Comparison of ENCODE assay signal across 37 cellular contexts in genomic region chr11:56849250-56849649, GRCh38.
"Had no signal": no experiment of that assay in that cellular context is flagged by ENCODE, and none has a peak within 500 bp of the region (broad histone marks: within the 10 kb centered on the region; RNA-seq: fewer than 3 reads in every experiment).

No MANE protein-coding gene starts in this region.

- DNase-seq: activated CD4-positive, alpha-beta T cell treated with anti-CD3 and anti-CD28 coated beads for 36 hours; activated CD4-positive, alpha-beta T cell treated with anti-CD3 and anti-CD28 coated beads, Interleukin-2, amount 10 ng/mL, durations not matched to agents 7 days and 5 days; activated CD4-positive, alpha-beta T cell treated with anti-CD3 and anti-CD28 coated beads, Interleukin-2, amount 50 U/mL, for 48 hours; activated CD8-positive, alpha-beta memory T cell treated with anti-CD3 and anti-CD28 coated beads for 24 hours; activated CD8-positive, alpha-beta memory T cell treated with anti-CD3 and anti-CD28 coated beads, Interleukin-2, amount 10 ng/mL, durations not matched to agents 7 days and 5 days; activated gamma-delta T cell treated with Interleukin-2 at 50 U/mL for 16 hours; activated naive CD4-positive, alpha-beta T cell treated with anti-CD3 and anti-CD28 coated beads for 36 hours; activated T-cell treated with anti-CD3 and anti-CD28 coated beads, Interleukin-2, amount 50 U/mL, for 1 hour; adrenal gland; body of pancreas; central memory CD4-positive, alpha-beta T cell; Karpas-422; KBM-7; MG63; NCI-H1048; NCI-H1105 treated with DMSO at 0.1 percent for 48 hours; NCI-H1436; NCI-H1694; NCI-H1930; NCI-H2081 treated with DMSO at 0.1 percent for 48 hours; NCI-H226; NCI-H524 treated with DMSO at 0.1 percent for 48 hours; NK-92 treated with Interleukin-12 subunit alpha and Interleukin-12 subunit beta, amount 100 ng/mL, for 24 hours; PC-3; Peyer's patch; RPMI8226; SHP77 treated with DMSO at 0.1 percent for 48 hours; SK-N-SH had no signal

- H3K27me3 ChIP-seq: adrenal gland, body of pancreas, MG63, Peyer's patch had no signal

- H3K27me3 Mint-ChIP-seq: activated CD4-positive, alpha-beta T cell treated with anti-CD3 and anti-CD28 coated beads for 36 hours; activated CD4-positive, alpha-beta T cell treated with anti-CD3 and anti-CD28 coated beads, Interleukin-2, amount 10 ng/mL, durations not matched to agents 7 days and 5 days; activated CD8-positive, alpha-beta memory T cell treated with anti-CD3 and anti-CD28 coated beads, Interleukin-2, amount 10 ng/mL, durations not matched to agents 7 days and 5 days; IgD-negative memory B cell had no signal

- H3K4me1 Mint-ChIP-seq: activated CD4-positive, alpha-beta T cell treated with anti-CD3 and anti-CD28 coated beads for 36 hours; activated CD4-positive, alpha-beta T cell treated with anti-CD3 and anti-CD28 coated beads, Interleukin-2, amount 10 ng/mL, durations not matched to agents 7 days and 5 days; activated CD8-positive, alpha-beta memory T cell treated with anti-CD3 and anti-CD28 coated beads, Interleukin-2, amount 10 ng/mL, durations not matched to agents 7 days and 5 days; IgD-negative memory B cell had no signal

- H3K4me3 ChIP-seq: adrenal gland, body of pancreas, MG63, Peyer's patch, SJSA1 had no signal

- H3K9ac ChIP-seq: SK-N-SH had no signal

- H3K4me1 ChIP-seq: adrenal gland, body of pancreas, Peyer's patch, SJSA1 had no signal

- H3K27ac ChIP-seq: adrenal gland, body of pancreas, Peyer's patch, SJSA1 had no signal

- H3K9me3 ChIP-seq: adrenal gland, body of pancreas, MG63, Peyer's patch, SJSA1, SK-N-SH had no signal

- H3K36me3 Mint-ChIP-seq: activated CD8-positive, alpha-beta memory T cell treated with anti-CD3 and anti-CD28 coated beads, Interleukin-2, amount 10 ng/mL, durations not matched to agents 7 days and 5 days; activated naive CD4-positive, alpha-beta T cell treated with anti-CD3 and anti-CD28 coated beads, Interleukin-2, amount 50 U/mL, for 72 hours; IgD-negative memory B cell had no signal

- H3K27ac Mint-ChIP-seq: activated CD4-positive, alpha-beta T cell treated with anti-CD3 and anti-CD28 coated beads for 36 hours; activated CD4-positive, alpha-beta T cell treated with anti-CD3 and anti-CD28 coated beads, Interleukin-2, amount 10 ng/mL, durations not matched to agents 7 days and 5 days; activated CD8-positive, alpha-beta memory T cell treated with anti-CD3 and anti-CD28 coated beads, Interleukin-2, amount 10 ng/mL, durations not matched to agents 7 days and 5 days; activated naive CD4-positive, alpha-beta T cell treated with anti-CD3 and anti-CD28 coated beads for 36 hours; activated naive CD4-positive, alpha-beta T cell treated with anti-CD3 and anti-CD28 coated beads, Interleukin-2, amount 50 U/mL, for 72 hours; activated T-helper 1 cell treated with anti-CD3 and anti-CD28 coated beads, Interleukin-12 subunit alpha, Interleukin-12 subunit beta, Interleukin-2, Interleukin-4 antibody, amounts not matched to agents 30 ng/mL and 10 ng/mL and 1 ng/mL, durations not matched to agents 14 hours and 24 hours and 36 hours; IgD-negative memory B cell; T-helper 1 cell treated with Interleukin-12 subunit alpha and Interleukin-12 subunit beta and Interleukin-4 antibody, amounts not matched to agents 30 μg/mL and 1 μg/mL, for 36 hours; T-helper 2 cell treated with Interferon-gamma antibody and Interleukin-4, amounts not matched to agents 5 μg/mL and 100 μg/mL, for 36 hours had no signal

- H3K4me3 Mint-ChIP-seq: activated CD4-positive, alpha-beta T cell treated with anti-CD3 and anti-CD28 coated beads for 36 hours; activated CD4-positive, alpha-beta T cell treated with anti-CD3 and anti-CD28 coated beads, Interleukin-2, amount 10 ng/mL, durations not matched to agents 7 days and 5 days; activated CD8-positive, alpha-beta memory T cell treated with anti-CD3 and anti-CD28 coated beads, Interleukin-2, amount 10 ng/mL, durations not matched to agents 7 days and 5 days; activated naive CD4-positive, alpha-beta T cell treated with anti-CD3 and anti-CD28 coated beads for 36 hours; activated T-helper 1 cell treated with anti-CD3 and anti-CD28 coated beads, Interleukin-12 subunit alpha, Interleukin-12 subunit beta, Interleukin-2, Interleukin-4 antibody, amounts not matched to agents 30 ng/mL and 10 ng/mL and 1 ng/mL, durations not matched to agents 14 hours and 24 hours and 36 hours; IgD-negative memory B cell; T-helper 1 cell treated with Interleukin-12 subunit alpha and Interleukin-12 subunit beta and Interleukin-4 antibody, amounts not matched to agents 30 μg/mL and 1 μg/mL, for 36 hours; T-helper 2 cell treated with Interferon-gamma antibody and Interleukin-4, amounts not matched to agents 5 μg/mL and 100 μg/mL, for 36 hours had no signal

- H3K9me3 Mint-ChIP-seq: activated CD4-positive, alpha-beta T cell treated with anti-CD3 and anti-CD28 coated beads, Interleukin-2, amount 10 ng/mL, durations not matched to agents 7 days and 5 days; activated naive CD4-positive, alpha-beta T cell treated with anti-CD3 and anti-CD28 coated beads for 36 hours; activated naive CD4-positive, alpha-beta T cell treated with anti-CD3 and anti-CD28 coated beads, Interleukin-2, amount 50 U/mL, for 72 hours; activated T-helper 1 cell treated with anti-CD3 and anti-CD28 coated beads, Interleukin-12 subunit alpha, Interleukin-12 subunit beta, Interleukin-2, Interleukin-4 antibody, amounts not matched to agents 30 ng/mL and 10 ng/mL and 1 ng/mL, durations not matched to agents 14 hours and 24 hours and 36 hours; T-helper 1 cell treated with Interleukin-12 subunit alpha and Interleukin-12 subunit beta and Interleukin-4 antibody, amounts not matched to agents 30 μg/mL and 1 μg/mL, for 36 hours; T-helper 2 cell treated with Interferon-gamma antibody and Interleukin-4, amounts not matched to agents 5 μg/mL and 100 μg/mL, for 36 hours had no signal

- FAIRE-seq: astrocyte, TTC549 had no signal

- H3K4me2 ChIP-seq: SK-N-SH had no signal

- ATAC-seq: activated CD4-positive, alpha-beta T cell treated with anti-CD3 and anti-CD28 coated beads for 36 hours; activated CD4-positive, CD25-positive, alpha-beta regulatory T cell treated with anti-CD3 and anti-CD28 coated beads, Interleukin-2, amount 50 U/mL, for 24 hours; activated CD8-positive, alpha-beta memory T cell treated with anti-CD3 and anti-CD28 coated beads, Interleukin-2, amount 10 ng/mL, durations not matched to agents 7 days and 5 days; activated naive CD4-positive, alpha-beta T cell treated with anti-CD3 and anti-CD28 coated beads, Interleukin-2, amount 50 U/mL, for 72 hours; body of pancreas; PC-3 had no signal

- H3K36me3 ChIP-seq: adrenal gland, MG63, Peyer's patch, SJSA1 had no signal
